ENCODE assay signal across 18 cellular contexts in genomic region chr17:63786961-63787711, GRCh38. TPM values are rescaled to one million over a fixed set of nuclear protein-coding genes. Genes with fewer than 3 reads are reported as not detected.
DNase-seq lines count a peak whose midpoint lies in the region; ATAC-seq, FAIRE-seq and TF ChIP-seq lines count a peak whose summit lies in the region.
"Had no signal": no experiment of that assay in that cellular context is flagged by ENCODE, and none has a peak within 500 bp of the region (broad histone marks: within the 10 kb centered on the region; RNA-seq: fewer than 3 reads in every experiment).

No MANE protein-coding gene starts in this region.

- no TSS peak for BruUV-seq in HCT116 (replicated peaks; lab: Mats Ljungman, UMichigan)
- BruUV-seq in mammary epithelial cell (replicated peaks; lab: Mats Ljungman, UMichigan) = no TSS peak

- TF ChIP-seq CTCF in HCT116 (IDR thresholded peaks at IDR 0.05 in 2 of 3, conservative IDR thresholded peaks at IDR 0.05 in 1 of 3; ENCODE audit: borderline replicate concordance in 1 of 3, insufficient read depth in 1 of 3, low read depth in 2 of 3, low read length in 2 of 3) = no peak
- no peak for TF ChIP-seq CTCF in mammary epithelial cell (conservative IDR thresholded peaks at IDR 0.05 in 1 of 2, IDR thresholded peaks at IDR 0.05 in 1 of 2; ENCODE audit: extremely low read depth in 1 of 2, insufficient read depth in 1 of 2, low read depth in 1 of 2, low read length in 2 of 2)
- no peak for TF ChIP-seq CTCF in keratinocyte (optimal IDR thresholded peaks at IDR 0.05 in 1 of 3, IDR thresholded peaks at IDR 0.05 in 1 of 3, conservative IDR thresholded peaks at IDR 0.05 in 1 of 3; ENCODE audit: extremely low read depth in 1 of 3, insufficient read depth in 2 of 3, low read length in 3 of 3)
- TF ChIP-seq CTCF in suprapubic skin (IDR thresholded peaks at IDR 0.05) = no peak

- H3K27ac ChIP-seq in HCT116 (ENCODE audit: low read depth, low read length) = peak overlapping the region; percentile 49; the same call in 1 of the 2 replicates
- H3K27ac ChIP-seq in mammary epithelial cell (ENCODE audit: insufficient read depth, low read depth, low read length) = peak overlapping the region; percentile 99
- peak overlapping the region; percentile 97 for H3K27ac ChIP-seq in keratinocyte (ENCODE audit: control insufficient read depth, insufficient read depth, low read length)
- H3K27ac ChIP-seq in suprapubic skin = no peak overlapping the region

- POLR2A ChIA-PET in HCT116 (lab: Charles Lee) = interaction anchor here (5.8 kb wide), 1 partner anchor 13 kb away, joined by 42 read pairs; the partner anchor contains the start of genes CCDC47 and DDX42

- no peaks in the 10 kb centered on the region for H3K9me1 ChIP-seq in keratinocyte (ENCODE audit: control insufficient read depth, extremely low read depth, insufficient read depth, low read length)

- no peak for TF ChIP-seq EP300 in suprapubic skin (IDR thresholded peaks at IDR 0.05)

- in situ Hi-C loops in mammary epithelial cell (cut with MboI; ENCODE audit: low sequenced_read_pairs in 2 of 2) = no loop called here

- peaks cover 100% of the 10 kb centered on the region for H3K79me2 ChIP-seq in HCT116 (ENCODE audit: insufficient read depth, low read length)
- H3K79me2 ChIP-seq in mammary epithelial cell (ENCODE audit: insufficient read depth, low read length) = peaks cover 94% of the 10 kb centered on the region
- H3K79me2 ChIP-seq in keratinocyte (ENCODE audit: control insufficient read depth, insufficient read depth, low read length) = peaks cover 81% of the 10 kb centered on the region

- intact Hi-C loops in HCT116 (cut with micrococcal nuclease) (no loop called here), mammary epithelial cell (cut with micrococcal nuclease) (loop anchor here (1.0 kb wide), 2 partner anchors 13 to 55 kb away; partner anchors contain the start of genes DDX42 and SMARCD2)

- RAD21 ChIA-PET in HCT116 (lab: Charles Lee; ENCODE audit: low non-redundant PET in 1 of 2, low total read pairs in 2 of 2, uncharacterized antibody in 2 of 2, unreplicated experiment in 2 of 2) = no interaction called here

- no peak for TF ChIP-seq RAD21 in HCT116 (IDR thresholded peaks at IDR 0.05; ENCODE audit: low read depth)

- FAIRE-seq in keratinocyte (lab: Jason Lieb, UNC) (peak; percentile 83), RCC 7860 (lab: Jason Lieb, UNC) (no peak)

- H3K9me3 ChIP-seq in HCT116 (ENCODE audit: control insufficient read depth in 1 of 2, insufficient read depth in 1 of 2, low read depth in 1 of 2, low read length in 2 of 2) = no peaks in the 10 kb centered on the region
- H3K9me3 ChIP-seq in mammary epithelial cell (replicated peaks; ENCODE audit: insufficient read depth, low read length) = no peaks in the 10 kb centered on the region
- H3K9me3 ChIP-seq in keratinocyte (ENCODE audit: control insufficient read depth, low read depth, low read length) = no peaks in the 10 kb centered on the region
- H3K9me3 ChIP-seq in suprapubic skin = no peaks in the 10 kb centered on the region

- H3K36me3 ChIP-seq in HCT116 (ENCODE audit: control insufficient read depth in 1 of 2, insufficient read depth in 2 of 2, low read length in 2 of 2) (peaks cover 44 to 50% of the 10 kb centered on the region in 2 experiments), mammary epithelial cell (ENCODE audit: insufficient read depth, low read length) (peaks cover 29% of the 10 kb centered on the region), keratinocyte (ENCODE audit: control insufficient read depth in 2 of 2, extremely low read depth in 1 of 2, insufficient read depth in 2 of 2, low read length in 2 of 2) (peaks cover 12 to 19% of the 10 kb centered on the region in 2 experiments), suprapubic skin (peaks cover 44% of the 10 kb centered on the region)

- H3K9me2 ChIP-seq in HCT116 (ENCODE audit: insufficient read depth) = no peaks in the 10 kb centered on the region

- CTCF ChIA-PET in HCT116 (lab: Charles Lee) = no interaction called here
- CTCF ChIA-PET in mammary epithelial cell (lab: Charles Lee; ENCODE audit: low non-redundant PET) = interaction anchor here (0.7 kb wide), 1 partner anchor 40 kb away, joined by 6 read pairs; the partner anchor contains the start of gene PSMC5

- dilution Hi-C loops in mammary epithelial cell (cut with HindIII; ENCODE audit: low sequenced_read_pairs) = no loop called here
- dilution Hi-C loops in keratinocyte (cut with MboI; ENCODE audit: extremely low pct_ligation_motif_present, low sequenced_read_pairs) = no loop called here

- H3K4me3 ChIP-seq in HCT116 (replicated peaks in 1 of 2; ENCODE audit: low read depth in 1 of 2, low read length in 2 of 2) (no peak overlapping the region), mammary epithelial cell (replicated peaks in 1 of 3; ENCODE audit: insufficient read depth in 1 of 3, low read depth in 2 of 3, low read length in 3 of 3) (no peak overlapping the region), keratinocyte (ENCODE audit: control insufficient read depth in 2 of 3, extremely low read depth in 1 of 3, insufficient read depth in 2 of 3, low read depth in 1 of 3, low read length in 3 of 3) (peak overlapping the region in 2 of 3 experiments; percentile 11 to 37), suprapubic skin (no peak overlapping the region)

- H3K9ac ChIP-seq in HCT116 (ENCODE audit: low read length) (0 out of 2 replicates have a peak overlapping the region, but pooled peaks have one; percentile 1), mammary epithelial cell (ENCODE audit: insufficient read depth, low read length) (peak overlapping the region; percentile 43), keratinocyte (ENCODE audit: control insufficient read depth, extremely low read depth, insufficient read depth, low read length) (peak overlapping the region; percentile 73)

- 64% methylated on average over 11 of the region's 15 CpGs for WGBS in mammary epithelial cell (ENCODE audit: low coverage, missing lambda C conversion rate)
- WGBS in suprapubic skin = 95% methylated on average over 15 of the region's 15 CpGs

- H4K20me1 ChIP-seq in HCT116 (ENCODE audit: insufficient read depth) (peaks cover 38% of the 10 kb centered on the region; the same call in 1 of the 2 replicates), mammary epithelial cell (ENCODE audit: insufficient read depth, low read length) (no peaks in the 10 kb centered on the region), keratinocyte (ENCODE audit: control insufficient read depth, extremely low read depth, insufficient read depth, low read length) (peaks cover 6% of the 10 kb centered on the region)

- peaks cover 8 to 56% of the 10 kb centered on the region in 2 experiments; a peak in 3 of 4 replicates for H3K4me1 ChIP-seq in HCT116 (ENCODE audit: control insufficient read depth in 1 of 2, insufficient read depth in 2 of 2, low read length in 2 of 2)
- peaks cover 39% of the 10 kb centered on the region for H3K4me1 ChIP-seq in mammary epithelial cell (ENCODE audit: insufficient read depth, low read length)
- peaks cover 53% of the 10 kb centered on the region for H3K4me1 ChIP-seq in keratinocyte (ENCODE audit: control insufficient read depth, extremely low read depth, insufficient read depth, low read length)
- H3K4me1 ChIP-seq in suprapubic skin = peaks cover 14% of the 10 kb centered on the region

- H2AFZ ChIP-seq in HCT116 (ENCODE audit: low read depth, low read length, poor library complexity, severe bottlenecking) (no peak overlapping the region), mammary epithelial cell (ENCODE audit: low read depth, low read length) (no peak overlapping the region), keratinocyte (ENCODE audit: control insufficient read depth, low read length) (no peak overlapping the region)

- TF ChIP-seq POLR2A in HCT116 (IDR thresholded peaks at IDR 0.05; ENCODE audit: borderline replicate concordance, extremely low read depth, insufficient read depth, insufficient read length) = no peak
- TF ChIP-seq POLR2A in suprapubic skin (IDR thresholded peaks at IDR 0.05) = no peak

- peak overlapping the region; percentile 38 for H3K4me2 ChIP-seq in HCT116 (ENCODE audit: low read length)
- peak overlapping the region; percentile 63 for H3K4me2 ChIP-seq in mammary epithelial cell (ENCODE audit: insufficient read depth, low read depth, low read length)
- peak overlapping the region; percentile 61 for H3K4me2 ChIP-seq in keratinocyte (ENCODE audit: control insufficient read depth, extremely low read depth, insufficient read depth, low read depth, low read length)

- peak; percentile 79 for ATAC-seq in HCT116
- no peak for ATAC-seq in HG03442 (IDR thresholded peaks at IDR 0.05; ENCODE audit: unreplicated experiment)

- DNase-seq in HCT116 (ENCODE audit: low read depth, low spot score) (peak; percentile 62), MV-4-11 (lab: John Stamatoyannopoulos, UW) (peak; percentile 59), mammary epithelial cell (peak; percentile 94), keratinocyte (ENCODE audit: low read depth, low spot score) (peak; percentile 83), RCC 7860 (ENCODE audit: low spot score) (no peak), NOMO-1 treated with DMSO at 0.1 percent for 48 hours (lab: John Stamatoyannopoulos, UW; ENCODE audit: unreplicated experiment) (no peak), suprapubic skin (ENCODE audit: low spot score in 2 of 2) (no peak)
- DNase-seq: ACHN, AML-193, COR-L47, DMS153, EL, IMR-90, NCI-H1436, NCI-H2081, NCI-H510A treated with DMSO at 0.1 percent for 48 hours, SW 1271 had no signal

- H3K27me3 ChIP-seq in HCT116 (ENCODE audit: insufficient read depth, low read length) (no peaks in the 10 kb centered on the region), mammary epithelial cell (ENCODE audit: insufficient read depth, low read length) (no peaks in the 10 kb centered on the region), keratinocyte (ENCODE audit: control insufficient read depth, extremely low read depth, insufficient read depth, low read length) (no peaks in the 10 kb centered on the region), suprapubic skin (no peaks in the 10 kb centered on the region)

RNA-seq across cellular contexts. Expression of gene DDX42, which starts 13.2 kb away (rescaled TPM):
- total RNA-seq in HCT116 (2021; ENCODE audit: unreplicated experiment) (174 TPM), mammary epithelial cell (100 to 1,000 TPM in 1 of 2 donors, 10 to 100 TPM in 1; 63.2 to 112 TPM), suprapubic skin (100 to 1,000 TPM in 2 of 4 donors, 10 to 100 TPM in 2; 56.9 to 222 (median 84.9) TPM)
- polyA plus RNA-seq in HCT116 (2012) = 87.7 and 103 TPM in 2 replicates
- polyA plus RNA-seq in mammary epithelial cell (44.7 TPM), keratinocyte (74.8 to 116 TPM (median 86.2 TPM) in 3 replicates)
- polyA minus RNA-seq in mammary epithelial cell (163 TPM), keratinocyte (38.2 to 89.4 TPM (median 41.3 TPM) in 3 replicates)
- polyA plus RNA-seq in keratinocyte (2011; ENCODE audit: low read depth) = 74.2 TPM
- 48.2 and 63.9 TPM in 2 replicates for polyA plus RNA-seq in keratinocyte (2011; cell fraction: cytosol; rRNA removed)
- polyA plus RNA-seq in keratinocyte (2011; cell fraction: nucleus; rRNA removed) = 277 and 324 TPM in 2 replicates
- 40.9 and 67.4 TPM in 2 replicates for polyA plus RNA-seq in keratinocyte (2012; ENCODE audit: low replicate concordance)
- 45.7 TPM for polyA minus RNA-seq in keratinocyte (2011; cell fraction: cytosol; rRNA and poly(A)+ RNA removed)
- polyA minus RNA-seq in keratinocyte (2011; cell fraction: nucleus; rRNA and poly(A)+ RNA removed) = 64.8 and 154 TPM in 2 replicates

RNA-seq across cellular contexts. Expression of gene CCDC47, which starts 13.7 kb away (rescaled TPM):
- total RNA-seq in HCT116 (2021; ENCODE audit: unreplicated experiment) = 117 TPM
- 92.3 and 108 TPM in 2 replicates for polyA plus RNA-seq in HCT116 (2012)
- 10 to 100 TPM; 60.5 to 74.7 TPM for total RNA-seq in mammary epithelial cell
- 44.7 TPM for polyA plus RNA-seq in mammary epithelial cell
- 48.7 TPM for polyA minus RNA-seq in mammary epithelial cell
- polyA plus RNA-seq in keratinocyte = 56.5 to 86.4 TPM (median 73.6 TPM) in 3 replicates
- polyA plus RNA-seq in keratinocyte (2011; ENCODE audit: low read depth) = 179 TPM
- polyA plus RNA-seq in keratinocyte (2011; cell fraction: cytosol; rRNA removed) = 22.8 and 38.7 TPM in 2 replicates
- 113 and 159 TPM in 2 replicates for polyA plus RNA-seq in keratinocyte (2011; cell fraction: nucleus; rRNA removed)
- polyA plus RNA-seq in keratinocyte (2012; ENCODE audit: low replicate concordance) = 68.3 and 69.3 TPM in 2 replicates
- 30.4 to 78.8 TPM (median 48.3 TPM) in 3 replicates for polyA minus RNA-seq in keratinocyte
- polyA minus RNA-seq in keratinocyte (2011; cell fraction: cytosol; rRNA and poly(A)+ RNA removed) = 34.0 TPM
- 81.0 and 137 TPM in 2 replicates for polyA minus RNA-seq in keratinocyte (2011; cell fraction: nucleus; rRNA and poly(A)+ RNA removed)
- 10 to 100 TPM; 48.1 to 70.0 (median 62.9) TPM for total RNA-seq in suprapubic skin

RNA-seq across cellular contexts. Expression of gene PSMC5, which starts 40.1 kb away (rescaled TPM):
- total RNA-seq in HCT116 (2021; ENCODE audit: unreplicated experiment) (193 TPM), mammary epithelial cell (100 to 1,000 TPM in 1 of 2 donors, 10 to 100 TPM in 1; 44.8 to 132 TPM), suprapubic skin (100 to 1,000 TPM; 105 to 144 (median 118) TPM)
- 205 and 235 TPM in 2 replicates for polyA plus RNA-seq in HCT116 (2012)
- polyA plus RNA-seq in mammary epithelial cell (203 TPM), keratinocyte (111 to 208 TPM (median 141 TPM) in 3 replicates)
- polyA minus RNA-seq in mammary epithelial cell (238 TPM), keratinocyte (71.5 to 165 TPM (median 143 TPM) in 3 replicates)
- polyA plus RNA-seq in keratinocyte (2011; ENCODE audit: low read depth) = 130 TPM
- polyA plus RNA-seq in keratinocyte (2011; cell fraction: cytosol; rRNA removed) = 141 and 155 TPM in 2 replicates
- polyA plus RNA-seq in keratinocyte (2011; cell fraction: nucleus; rRNA removed) = 115 TPM in 2 replicates
- polyA plus RNA-seq in keratinocyte (2012; ENCODE audit: low replicate concordance) = 93.3 and 143 TPM in 2 replicates
- 100 TPM for polyA minus RNA-seq in keratinocyte (2011; cell fraction: cytosol; rRNA and poly(A)+ RNA removed)
- 36.1 and 56.9 TPM in 2 replicates for polyA minus RNA-seq in keratinocyte (2011; cell fraction: nucleus; rRNA and poly(A)+ RNA removed)

RNA-seq across cellular contexts. Expression of gene FTSJ3, which starts 40.3 kb away (rescaled TPM):
- 70.9 TPM for total RNA-seq in HCT116 (2021; ENCODE audit: unreplicated experiment)
- 35.8 and 40.6 TPM in 2 replicates for polyA plus RNA-seq in HCT116 (2012)
- total RNA-seq in mammary epithelial cell = 10 to 100 TPM; 39.5 to 49.0 TPM
- polyA plus RNA-seq in mammary epithelial cell = 32.0 TPM
- 52.4 TPM for polyA minus RNA-seq in mammary epithelial cell
- 35.4 to 48.5 TPM (median 43.7 TPM) in 3 replicates for polyA plus RNA-seq in keratinocyte
- 22.7 TPM for polyA plus RNA-seq in keratinocyte (2011; ENCODE audit: low read depth)
- 26.8 and 31.6 TPM in 2 replicates for polyA plus RNA-seq in keratinocyte (2011; cell fraction: cytosol; rRNA removed)
- 65.6 and 77.0 TPM in 2 replicates for polyA plus RNA-seq in keratinocyte (2011; cell fraction: nucleus; rRNA removed)
- polyA plus RNA-seq in keratinocyte (2012; ENCODE audit: low replicate concordance) = 19.0 and 39.7 TPM in 2 replicates
- polyA minus RNA-seq in keratinocyte = 41.5 to 50.2 TPM (median 46.3 TPM) in 3 replicates
- polyA minus RNA-seq in keratinocyte (2011; cell fraction: cytosol; rRNA and poly(A)+ RNA removed) = 18.6 TPM
- polyA minus RNA-seq in keratinocyte (2011; cell fraction: nucleus; rRNA and poly(A)+ RNA removed) = 45.5 and 50.7 TPM in 2 replicates
- 10 to 100 TPM; 46.4 to 54.7 (median 48.4) TPM for total RNA-seq in suprapubic skin

RNA-seq across cellular contexts. Expression of gene STRADA, which starts 45.5 kb away (rescaled TPM):
- total RNA-seq in HCT116 (2021; ENCODE audit: unreplicated experiment) (38.0 TPM), mammary epithelial cell (10 to 100 TPM; 34.3 to 38.9 TPM), suprapubic skin (10 to 100 TPM; 17.0 to 52.2 (median 27.4) TPM)
- 31.2 and 32.8 TPM in 2 replicates for polyA plus RNA-seq in HCT116 (2012)
- polyA plus RNA-seq in mammary epithelial cell (24.7 TPM), keratinocyte (25.9 to 29.0 TPM (median 26.3 TPM) in 3 replicates)
- polyA minus RNA-seq in mammary epithelial cell (46.4 TPM), keratinocyte (30.6 to 46.1 TPM (median 33.6 TPM) in 3 replicates)
- polyA plus RNA-seq in keratinocyte (2011; ENCODE audit: low read depth) = 28.3 TPM
- polyA plus RNA-seq in keratinocyte (2011; cell fraction: cytosol; rRNA removed) = 21.8 and 29.0 TPM in 2 replicates
- polyA plus RNA-seq in keratinocyte (2011; cell fraction: nucleus; rRNA removed) = 65.4 and 84.0 TPM in 2 replicates
- polyA plus RNA-seq in keratinocyte (2012; ENCODE audit: low replicate concordance) = 20.1 and 20.8 TPM in 2 replicates
- 11.5 TPM for polyA minus RNA-seq in keratinocyte (2011; cell fraction: cytosol; rRNA and poly(A)+ RNA removed)
- 24.5 and 48.1 TPM in 2 replicates for polyA minus RNA-seq in keratinocyte (2011; cell fraction: nucleus; rRNA and poly(A)+ RNA removed)

Comparison
In these comparisons a context has a peak if more than half of its experiments do, and no peak if none do; other contexts are left out.
1. DNase-seq: peak in HCT116 (single experiment), MV-4-11 (single experiment), mammary epithelial cell (single experiment) and keratinocyte (single experiment); none in RCC 7860 (single experiment), NOMO-1 treated with DMSO at 0.1 percent for 48 hours (single experiment) and suprapubic skin (0 of 2).
2. H3K4me3 ChIP-seq: peak in keratinocyte (2 of 3); none in HCT116 (0 of 2), mammary epithelial cell (0 of 3) and suprapubic skin (single experiment).
3. H3K9ac ChIP-seq: peak in every context shown above with its lines; median percentile 73 in keratinocyte; 43 in mammary epithelial cell; 1 in HCT116.
4. Peak in every context shown above with its lines, with median percentiles within 50 percentile points of each other: H3K4me2 ChIP-seq.